ENCODE assay signal across 1 cellular context in the genomic region with DNA sequence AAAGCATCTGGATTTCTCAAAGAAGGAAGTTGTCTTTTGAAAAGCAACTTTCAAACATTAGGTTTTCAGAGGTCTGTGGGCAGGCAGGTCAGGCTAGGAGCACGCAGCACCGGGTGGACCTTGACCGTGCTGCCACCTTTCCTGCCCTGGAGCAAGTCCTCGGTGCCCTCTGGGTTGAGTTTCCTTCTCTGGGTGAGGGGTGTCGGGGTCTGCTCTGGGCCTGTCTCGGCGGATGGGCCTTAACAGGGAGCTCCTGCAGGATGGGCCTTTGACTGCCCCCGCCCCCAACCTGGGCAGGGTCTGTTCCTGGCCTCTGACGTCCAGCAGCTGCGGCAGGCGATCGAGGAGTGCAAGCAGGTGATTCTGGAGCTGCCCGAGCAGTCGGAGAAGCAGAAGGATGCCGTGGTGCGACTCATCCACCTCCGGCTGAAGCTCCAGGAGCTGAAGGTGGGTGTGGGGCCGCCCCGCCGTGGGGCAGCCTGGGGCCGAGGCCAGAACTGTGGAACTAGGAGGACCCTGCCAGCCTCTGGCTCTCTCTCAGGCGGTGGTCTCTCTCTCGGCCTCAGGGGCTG.
TF ChIP-seq lines count a peak whose summit lies in the region.

No MANE protein-coding gene starts in this region.

TF ChIP-seq in HepG2, 621 proteins besides CTCF, POLR2A, EP300 and RAD21:
- no peak for TF ChIP-seq MAZ (IDR thresholded peaks at IDR 0.05; ENCODE audit: borderline replicate concordance, low read depth, low read length)
- no peak for TF ChIP-seq MAZ (CRISPR knock-in tag; IDR thresholded peaks at IDR 0.05; ENCODE audit: low read depth)
- TF ChIP-seq FOXJ3 (CRISPR knock-in tag; IDR thresholded peaks at IDR 0.05; ENCODE audit: borderline replicate concordance) = no peak
- TF ChIP-seq ZNF354B (CRISPR knock-in tag; IDR thresholded peaks at IDR 0.05) = no peak
- TF ChIP-seq ZFP36L1 (CRISPR knock-in tag; IDR thresholded peaks at IDR 0.05) = no peak
- no peak for TF ChIP-seq PBX2 (CRISPR knock-in tag; IDR thresholded peaks at IDR 0.05)
- TF ChIP-seq ZNF577 (CRISPR knock-in tag; IDR thresholded peaks at IDR 0.05; ENCODE audit: borderline replicate concordance, low read depth) = no peak
- no peak for TF ChIP-seq ZNF121 (CRISPR knock-in tag; IDR thresholded peaks at IDR 0.05)
- TF ChIP-seq TP53 (CRISPR knock-in tag; conservative IDR thresholded peaks at IDR 0.05) = no peak
- TF ChIP-seq ZNF3 (CRISPR knock-in tag; IDR thresholded peaks at IDR 0.05) = no peak
- no peak for TF ChIP-seq REPIN1 (CRISPR knock-in tag; IDR thresholded peaks at IDR 0.05; ENCODE audit: borderline replicate concordance, low read depth)
- no peak for TF ChIP-seq ZBTB1 (CRISPR knock-in tag; IDR thresholded peaks at IDR 0.05; ENCODE audit: borderline replicate concordance)
- TF ChIP-seq TAF1 (CRISPR knock-in tag; IDR thresholded peaks at IDR 0.05) = no peak
- TF ChIP-seq ERF (CRISPR knock-in tag; IDR thresholded peaks at IDR 0.05) = no peak
- TF ChIP-seq AHR (CRISPR knock-in tag; IDR thresholded peaks at IDR 0.05) = no peak
- no peak for TF ChIP-seq RBFOX2 (IDR thresholded peaks at IDR 0.05; ENCODE audit: low read depth, low read length)
- no peak for TF ChIP-seq SNAPC5 (CRISPR knock-in tag; IDR thresholded peaks at IDR 0.05; ENCODE audit: borderline replicate concordance)
- TF ChIP-seq GFI1 (CRISPR knock-in tag; IDR thresholded peaks at IDR 0.05; ENCODE audit: borderline replicate concordance) = no peak
